19 cellular contexts compared by ENCODE assay signal in genomic region chr2:201546576-201546975, GRCh38.
A peak's percentile ranks its signal among the peaks of the same experiment; 100 is the strongest.
DNase-seq lines count a peak whose midpoint lies in the region; TF ChIP-seq lines count a peak whose summit lies in the region.
"Had no signal": no experiment of that assay in that cellular context is flagged by ENCODE, and none has a peak within 500 bp of the region (broad histone marks: within the 10 kb centered on the region; RNA-seq: fewer than 3 reads in every experiment).

No MANE protein-coding gene starts in this region.

- H3K36me3 ChIP-seq in ACC112 (ENCODE audit: insufficient read depth, low read length): no peaks in the 10 kb centered on the region
- no peaks in the 10 kb centered on the region for H3K36me3 ChIP-seq in stomach
- H3K36me3 ChIP-seq: esophagus muscularis mucosa, SJCRH30 had no signal

- peak overlapping the region; percentile 82 for H2AFZ ChIP-seq in ACC112 (ENCODE audit: low read length, unreplicated experiment)

- no peaks in the 10 kb centered on the region for H3K27me3 ChIP-seq in ACC112 (ENCODE audit: insufficient read depth, low read length)
- H3K27me3 ChIP-seq in stomach: no peaks in the 10 kb centered on the region
- H3K27me3 ChIP-seq: esophagus muscularis mucosa, SJCRH30, testis had no signal

- H3K4me3 ChIP-seq in ACC112 (ENCODE audit: low read depth, low read length) (peak overlapping the region; percentile 61), HFF-Myc (replicated peaks; ENCODE audit: low read depth, low read length) (no peak overlapping the region), WI38 (ENCODE audit: low read depth, low read length) (peak overlapping the region; percentile 28), foreskin fibroblast (ENCODE audit: low read depth in 1 of 2, low read length in 2 of 2) (no peak overlapping the region), stomach (no peak overlapping the region)
- H3K4me3 ChIP-seq: esophagus muscularis mucosa, SJCRH30, testis had no signal

- DNase-seq in HFF-Myc (ENCODE audit: extremely low read depth, low read depth): peak; percentile 24
- peak; percentile 73 to 80 for DNase-seq in foreskin fibroblast
- DNase-seq in SK-N-DZ (ENCODE audit: low spot score): no peak
- no peak for DNase-seq in HuH-7 (ENCODE audit: low spot score)
- no peak for DNase-seq in middle frontal gyrus (ENCODE audit: extremely low spot score, low spot score)
- no peak for DNase-seq in stomach
- DNase-seq: 8988T; activated CD8-positive, alpha-beta memory T cell treated with anti-CD3 and anti-CD28 coated beads for 24 hours; caudate nucleus; CD4-positive, CD25-positive, alpha-beta regulatory T cell; DMS79; hippocampal formation; NCI-H2081 treated with DMSO at 0.1 percent for 48 hours; NCI-H510A; testis had no signal

- H3K9me3 ChIP-seq in stomach: no peaks in the 10 kb centered on the region
- H3K9me3 ChIP-seq: esophagus muscularis mucosa, SJCRH30, testis had no signal

- H3K79me2 ChIP-seq in ACC112 (ENCODE audit: control insufficient read depth, insufficient read depth, low read length, unreplicated experiment): no peaks in the 10 kb centered on the region

- 46 to 84% (median 66%) methylated on average over 3 of the region's 3 CpGs for WGBS in stomach, 5 donors

- TF ChIP-seq POLR2A in stomach (IDR thresholded peaks at IDR 0.05): no peak

- no peak for TF ChIP-seq CTCF in HFF-Myc (IDR thresholded peaks at IDR 0.05; ENCODE audit: low read depth, low read length, missing control alignments)
- no peak for TF ChIP-seq CTCF in WI38 (IDR thresholded peaks at IDR 0.05; ENCODE audit: low read depth, low read length)
- TF ChIP-seq CTCF in foreskin fibroblast (IDR thresholded peaks at IDR 0.05; ENCODE audit: low read depth, low read length): no peak
- TF ChIP-seq CTCF in stomach (IDR thresholded peaks at IDR 0.05): no peak

- intact Hi-C loops in stomach (cut with DNase I; ENCODE audit: low total_unique reads): no loop called here

- H3K27ac ChIP-seq in ACC112 (ENCODE audit: low read depth, low read length) (peak overlapping the region; percentile 27), stomach (no peak overlapping the region)
- H3K27ac ChIP-seq: esophagus muscularis mucosa, SJCRH30, testis had no signal

- no peak for TF ChIP-seq EP300 in stomach (IDR thresholded peaks at IDR 0.05)

- H3K4me1 ChIP-seq in ACC112 (ENCODE audit: control insufficient read depth, insufficient read depth, low read length, unreplicated experiment) (peaks cover 5% of the 10 kb centered on the region), stomach (no peaks in the 10 kb centered on the region)
- H3K4me1 ChIP-seq: esophagus muscularis mucosa, SJCRH30, testis had no signal

Comparison
In these comparisons a context has a peak if more than half of its experiments do, and no peak if none do; other contexts are left out.
1. H3K4me3 ChIP-seq: peak in ACC112 (single experiment) and WI38 (single experiment); none in HFF-Myc (single experiment), foreskin fibroblast (0 of 2) and stomach (0 of 4).
2. DNase-seq: peak in HFF-Myc (single experiment) and foreskin fibroblast (2 of 2); none in SK-N-DZ (single experiment), HuH-7 (single experiment), middle frontal gyrus (single experiment) and stomach (single experiment).